In the genomic region with DNA sequence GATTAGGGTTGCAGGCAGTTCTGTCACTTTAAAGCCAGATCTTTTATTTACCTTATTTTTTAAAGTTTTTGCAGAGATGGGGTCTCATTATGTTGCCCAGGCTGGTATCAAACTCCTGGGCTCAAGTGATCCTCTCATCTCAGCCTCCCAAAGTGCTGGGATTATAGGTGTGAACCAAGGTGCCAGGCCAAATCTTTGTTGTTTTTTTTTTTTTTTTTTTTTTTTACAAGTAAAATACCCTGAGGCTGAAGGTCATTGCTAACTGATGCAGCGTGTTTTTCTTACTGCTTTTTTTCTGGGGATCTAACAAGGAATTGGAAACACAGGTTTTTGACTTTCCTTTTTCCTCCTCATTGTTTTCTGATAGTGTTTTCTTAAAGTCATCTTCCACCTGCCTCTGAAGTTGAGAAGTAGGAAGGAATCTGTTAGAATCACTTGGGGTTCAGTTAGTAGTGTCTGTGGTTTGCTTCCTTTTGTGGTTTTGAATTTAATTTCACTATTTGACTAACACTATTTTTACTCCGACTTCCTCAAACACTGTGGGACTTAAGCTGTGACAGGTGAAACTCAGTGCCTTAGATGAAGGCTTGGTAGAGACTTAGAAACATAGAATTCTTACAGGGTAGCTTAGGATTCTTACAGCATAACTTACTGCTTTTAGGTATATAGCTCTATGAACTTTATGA, we compare ENCODE assay signal across 8 cellular contexts. TPM values are rescaled to one million over a fixed set of nuclear protein-coding genes. Genes with fewer than 3 reads are reported as not detected.
A peak's percentile ranks its signal among the peaks of the same experiment; 100 is the strongest.
DNase-seq lines count a peak whose midpoint lies in the region; ATAC-seq, FAIRE-seq and TF ChIP-seq lines count a peak whose summit lies in the region.

No MANE protein-coding gene starts in this region.

- no peak overlapping the region for H2BK20ac ChIP-seq in IMR-90 (ENCODE audit: low read depth, low read length)

- H2AFZ ChIP-seq in IMR-90 (replicated peaks; ENCODE audit: low read length, poor library complexity) (no peak overlapping the region), GM12878 (ENCODE audit: control insufficient read depth, low read depth, low read length) (no peak overlapping the region), mesenchymal stem cell (ENCODE audit: low read depth, low read length) (no peak overlapping the region)

- no peak overlapping the region for H2BK120ac ChIP-seq in IMR-90 (ENCODE audit: low read depth, low read length)
- no peak overlapping the region for H2BK120ac ChIP-seq in mesenchymal stem cell (ENCODE audit: low read depth, low read length)

- dilution Hi-C loops in IMR-90 (cut with HindIII; ENCODE audit: low sequenced_read_pairs, unreplicated experiment): no loop called here

- H2AK9ac ChIP-seq in IMR-90 (replicated peaks; ENCODE audit: low read depth, low read length, poor library complexity): no peak overlapping the region

- H2BK15ac ChIP-seq in IMR-90 (ENCODE audit: low read depth, low read length) (no peak overlapping the region), mesenchymal stem cell (ENCODE audit: low read depth, poor library complexity, severe bottlenecking) (no peak overlapping the region)

- FAIRE-seq in GM12878 (lab: Jason Lieb, UNC): peak; percentile 91

- peak; percentile 91 for ATAC-seq in GM21515 (IDR thresholded peaks at IDR 0.05; ENCODE audit: unreplicated experiment)
- ATAC-seq in IMR-90 (ENCODE audit: low read depth): no peak
- ATAC-seq in GM12878: peak; percentile 93

- POLR2A ChIA-PET in GM10248 (lab: Yijun Ruan, JAX) (interaction anchor here (0.7 to 1.4 kb wide), 3 partner anchors 20 to 23 kb away, joined by 4 read pairs; no protein-coding TSS in a partner anchor), IMR-90 (lab: Charles Lee; ENCODE audit: unreplicated experiment) (no interaction called here), GM12878 (lab: Charles Lee) (interaction anchor here (0.6 to 12.3 kb wide), 5 partner anchors 12 to 116 kb away, joined by 3 to 111 read pairs (median 3); a partner anchor contains a TSS)

- peak; percentile 53 to 68; a peak in 3 of 4 replicates for TF ChIP-seq EP300 in GM12878 (IDR thresholded peaks at IDR 0.05; ENCODE audit: borderline replicate concordance in 1 of 2, control insufficient read depth in 1 of 2, low read depth in 2 of 2, low read length in 2 of 2)

- RAD21 ChIA-PET in GM12878 (lab: Charles Lee; ENCODE audit: unreplicated experiment): interaction anchor here (0.9 to 3.8 kb wide), 6 partner anchors 14 to 120 kb away, joined by 3 to 43 read pairs (median 5); a partner anchor contains a TSS

- H3K4me1 ChIP-seq in IMR-90 (ENCODE audit: control insufficient read depth, insufficient read depth, low read length) (peaks cover 2% of the 10 kb centered on the region; the same call in 1 of the 2 replicates), GM12878 (ENCODE audit: control insufficient read depth, insufficient read depth, low read length) (peaks cover 22% of the 10 kb centered on the region), mesenchymal stem cell (ENCODE audit: control insufficient read depth, insufficient read depth, low read depth, low read length) (peaks cover 7% of the 10 kb centered on the region)

- H4K5ac ChIP-seq in IMR-90 (ENCODE audit: low read depth, low read length): no peak overlapping the region

- SMC1A ChIA-PET in GM12878 (lab: Charles Lee; ENCODE audit: uncharacterized antibody, unreplicated experiment): interaction anchor here (0.6 to 4.9 kb wide), 13 partner anchors 10 to 369 kb away, joined by 3 to 27 read pairs (median 4); a partner anchor contains a TSS

- intact Hi-C loops in IMR-90 (cut with micrococcal nuclease) (no loop called here), GM12878 (cut with micrococcal nuclease; ENCODE audit: unreplicated experiment) (no loop called here)

- no peak overlapping the region for H2BK12ac ChIP-seq in mesenchymal stem cell (ENCODE audit: low read length in 2 of 2)

- BruUV-seq in IMR-90 (replicated peaks; lab: Mats Ljungman, UMichigan) (no TSS peak), GM12878 (replicated peaks; lab: Mats Ljungman, UMichigan) (no TSS peak)

- H3K18ac ChIP-seq in IMR-90 (ENCODE audit: low read depth, low read length) (no peak overlapping the region), mesenchymal stem cell (ENCODE audit: low read depth in 1 of 2, low read length in 2 of 2) (no peak overlapping the region)

- H3K36me3 ChIP-seq in IMR-90 (ENCODE audit: control insufficient read depth, insufficient read depth, low read length) (peaks cover 12% of the 10 kb centered on the region), GM12878 (ENCODE audit: control insufficient read depth in 2 of 2, insufficient read depth in 2 of 2, low read length in 1 of 2) (peaks cover 0 to 28% of the 10 kb centered on the region in 2 experiments; a peak in 3 of 4 replicates), mesenchymal stem cell (ENCODE audit: control insufficient read depth in 1 of 2, insufficient read depth in 2 of 2, low read depth in 1 of 2, low read length in 2 of 2) (peaks cover 10 to 47% of the 10 kb centered on the region in 2 experiments)

- H4K8ac ChIP-seq in IMR-90 (ENCODE audit: low read depth in 2 of 2, low read length in 2 of 2): no peak overlapping the region
- H4K8ac ChIP-seq in mesenchymal stem cell (ENCODE audit: low read length): no peak overlapping the region

- peaks cover 96% of the 10 kb centered on the region for H4K20me1 ChIP-seq in IMR-90 (ENCODE audit: insufficient read depth, low read length)
- no peaks in the 10 kb centered on the region; the same call in 1 of the 2 replicates for H4K20me1 ChIP-seq in GM12878 (ENCODE audit: control insufficient read depth, insufficient read depth)

- H3K27me3 ChIP-seq in IMR-90 (ENCODE audit: control insufficient read depth, insufficient read depth, low read length) (no peaks in the 10 kb centered on the region), GM12878 (replicated peaks in 1 of 2; ENCODE audit: control insufficient read depth in 2 of 2, insufficient read depth in 2 of 2, low read length in 1 of 2) (no peaks in the 10 kb centered on the region), mesenchymal stem cell (ENCODE audit: control insufficient read depth in 1 of 2, insufficient read depth in 1 of 2, low read length in 2 of 2) (no peaks in the 10 kb centered on the region)

- no peak overlapping the region for H3K4ac ChIP-seq in IMR-90 (ENCODE audit: low read depth, low read length)
- no peak overlapping the region for H3K4ac ChIP-seq in mesenchymal stem cell (ENCODE audit: low read depth in 1 of 2, low read length in 2 of 2)

- CTCF ChIA-PET in GM10248 (lab: Yijun Ruan, JAX): interaction anchor here (0.7 to 1.6 kb wide), 4 partner anchors 10 to 29 kb away, joined by 3 to 4 read pairs (median 3); no protein-coding TSS in a partner anchor
- CTCF ChIA-PET in IMR-90 (lab: Yijun Ruan, JAX): interaction anchor here (0.6 kb wide), 1 partner anchor 328 kb away, joined by 3 read pairs; no protein-coding TSS in a partner anchor
- CTCF ChIA-PET in GM12878 (lab: Yijun Ruan, JAX): interaction anchor here (0.6 to 2.7 kb wide), 13 partner anchors 11 to 461 kb away, joined by 3 to 13 read pairs (median 4); a partner anchor contains a TSS

- TF ChIP-seq POLR2A in IMR-90 (IDR thresholded peaks at IDR 0.05; ENCODE audit: low read depth, low read length): no peak
- no peak for TF ChIP-seq POLR2A in GM12878 (IDR thresholded peaks at IDR 0.05; ENCODE audit: low read depth, low read length)

- H2BK5ac ChIP-seq in IMR-90 (ENCODE audit: low read depth, low read length, poor library complexity, severe bottlenecking) (no peak overlapping the region), mesenchymal stem cell (ENCODE audit: low read depth, low read length, poor library complexity, severe bottlenecking) (no peak overlapping the region)

- H3K27ac ChIP-seq in IMR-90 (ENCODE audit: insufficient read depth, low read length) (no peak overlapping the region), GM12878 (ENCODE audit: control insufficient read depth, insufficient read depth) (0 out of 2 replicates have a peak overlapping the region, but pooled peaks have one; percentile 28), mesenchymal stem cell (ENCODE audit: low read length, poor library complexity, severe bottlenecking) (no peak overlapping the region)

- H3K14ac ChIP-seq in IMR-90 (replicated peaks; ENCODE audit: low read depth, low read length) (no peak overlapping the region), mesenchymal stem cell (ENCODE audit: low read length in 2 of 2) (no peak overlapping the region)

- H3K4me2 ChIP-seq in IMR-90 (ENCODE audit: low read depth, low read length) (no peak overlapping the region), GM12878 (ENCODE audit: control insufficient read depth, insufficient read depth) (peak overlapping the region; percentile 63), mesenchymal stem cell (ENCODE audit: low read length, poor library complexity, severe bottlenecking) (no peak overlapping the region)

- H2AK5ac ChIP-seq in IMR-90 (ENCODE audit: low read depth, low read length) (no peak overlapping the region), mesenchymal stem cell (ENCODE audit: low read length, severe bottlenecking) (no peak overlapping the region)

- WGBS in IMR-90 (ENCODE audit: extremely low coverage in 2 of 2, insufficient read length in 1 of 2), 2 experiments: no CpG with 5 or more reads among the region's 2 CpGs
- 0% methylated on average over 2 of the region's 2 CpGs for WGBS in GM12878 (ENCODE audit: insufficient coverage, insufficient replicate concordance, low lambda C conversion rate, missing lambda C conversion rate)
- WGBS in mesenchymal stem cell: no CpG with 5 or more reads among the region's 2 CpGs

- H4K91ac ChIP-seq in IMR-90 (ENCODE audit: insufficient read depth, low read depth, low read length) (no peak overlapping the region), mesenchymal stem cell (ENCODE audit: low read length) (no peak overlapping the region)

- H3K9me1 ChIP-seq in IMR-90 (ENCODE audit: insufficient read depth, low read length): peaks cover 2% of the 10 kb centered on the region; the same call in 1 of the 2 replicates

- no peaks in the 10 kb centered on the region for H3K9me3 ChIP-seq in IMR-90 (ENCODE audit: control insufficient read depth, insufficient read depth, low read length)
- no peaks in the 10 kb centered on the region for H3K9me3 ChIP-seq in GM12878 (replicated peaks; ENCODE audit: control insufficient read depth, insufficient read depth, low read length)
- H3K9me3 ChIP-seq in mesenchymal stem cell (ENCODE audit: control insufficient read depth, low read length): no peaks in the 10 kb centered on the region

- DNase-seq in GM10248 (ENCODE audit: extremely low spot score) (peak; percentile 57), IMR-90 (no peak), GM12878 (ENCODE audit: low read depth, low spot score) (peak; percentile 63), EL (no peak), T1000 (lab: John Stamatoyannopoulos, UW) (no peak), mesenchymal stem cell (no peak)
- DNase-seq in activated CD4-positive, CD25-positive, alpha-beta regulatory T cell treated with anti-CD3 and anti-CD28 coated beads, Interleukin-2, amount 50 U/mL, for 72 hours: no peak

- H3K23ac ChIP-seq in IMR-90 (ENCODE audit: low read depth, low read length): peak overlapping the region; percentile 16; the same call in 1 of the 2 replicates
- no peak overlapping the region for H3K23ac ChIP-seq in mesenchymal stem cell (ENCODE audit: low read length in 2 of 2)

- H3K56ac ChIP-seq in IMR-90 (ENCODE audit: extremely low read depth, insufficient read depth, low read length): no peak overlapping the region

- no peak overlapping the region for H3K4me3 ChIP-seq in IMR-90 (ENCODE audit: insufficient read depth, low read depth, low read length)
- 0 out of 2 replicates have a peak overlapping the region, but pooled peaks have one; percentile 18 for H3K4me3 ChIP-seq in GM12878
- H3K4me3 ChIP-seq in mesenchymal stem cell (ENCODE audit: insufficient read depth in 1 of 2, low read depth in 1 of 2, low read length in 2 of 2): no peak overlapping the region

- TF ChIP-seq CTCF in GM10248 (IDR thresholded peaks at IDR 0.05; ENCODE audit: control extremely low read depth, extremely low read depth, low read depth, missing control alignments) (no peak), IMR-90 (conservative IDR thresholded peaks at IDR 0.05; ENCODE audit: low read depth, low read length) (no peak), GM12878 (IDR thresholded peaks at IDR 0.05 in 2 of 3, conservative IDR thresholded peaks at IDR 0.05 in 1 of 3; ENCODE audit: control insufficient read depth in 2 of 3, extremely low read depth in 1 of 3, insufficient read depth in 1 of 3, low read depth in 3 of 3, low read length in 3 of 3) (no peak)

- H3K9ac ChIP-seq in IMR-90 (ENCODE audit: low read depth, low read length) (no peak overlapping the region), GM12878 (ENCODE audit: control insufficient read depth, insufficient read depth, low read length) (no peak overlapping the region), mesenchymal stem cell (ENCODE audit: low read length) (no peak overlapping the region)

- H3K79me1 ChIP-seq in IMR-90 (ENCODE audit: low read depth in 1 of 2, low read length in 2 of 2) (peaks cover 6 to 42% of the 10 kb centered on the region in 2 experiments; a peak in 3 of 4 replicates), mesenchymal stem cell (replicated peaks; ENCODE audit: low read length, poor library complexity, severe bottlenecking) (no peaks in the 10 kb centered on the region)

- H3K79me2 ChIP-seq in GM12878 (ENCODE audit: control insufficient read depth, insufficient read depth, low read length): peaks cover 80% of the 10 kb centered on the region

- TF ChIP-seq RAD21 in IMR-90 (IDR thresholded peaks at IDR 0.05; ENCODE audit: low read length) (no peak), GM12878 (IDR thresholded peaks at IDR 0.05; ENCODE audit: insufficient read depth, low read depth, low read length) (no peak)

- in situ Hi-C loops in IMR-90 (cut with MboI; ENCODE audit: low sequenced_read_pairs) (no loop called here), GM12878 (cut with MboI) (no loop called here)

RNA-seq across cellular contexts. Expression of a gene that starts 22.2 kb away (rescaled TPM):
- total RNA-seq in IMR-90 (2012; rRNA removed) (576 and 641 TPM in 2 replicates), GM12878 (2014; rRNA removed) (120 and 137 TPM in 2 replicates), GM12878 (2014; rRNA removed; fragmentation: Illumina TruSeq; extraction: Trizol) (139 and 141 TPM in 2 replicates), GM12878 (2021) (178 and 188 TPM in 2 replicates)
- polyA plus RNA-seq in IMR-90 (2012; rRNA removed) (156 and 181 TPM in 2 replicates), GM12878 (2011; rRNA removed) (140 and 178 TPM in 2 replicates), GM12878 (2014; fragmentation: Illumina TruSeq; extraction: Trizol) (105 and 110 TPM in 2 replicates), GM12878 (2014; fragmentation: Nextera tagmentation; extraction: Ambion mirVana) (10 to 100 TPM; 93.0 to 94.3 TPM), GM12878 (2014; rRNA removed) (60.3 and 77.5 TPM in 2 replicates), GM12878 (2016; fragmentation: Nextera tagmentation; extraction: Ambion mirVana) (100 to 1,000 TPM; 156 to 179 TPM)
- polyA plus RNA-seq in IMR-90 (2012; cell fraction: cytosol; rRNA removed): 72.2 and 169 TPM in 2 replicates
- polyA plus RNA-seq in IMR-90 (2012; cell fraction: nucleus; rRNA removed; ENCODE audit: low replicate concordance): 55.8 and 274 TPM in 2 replicates
- 282 and 283 TPM in 2 replicates for total RNA-seq in GM12878 (2013; cell fraction: nucleolus; rRNA removed)
- polyA plus RNA-seq in GM12878 (2011; ENCODE audit: low read depth): 80.2 TPM
- 136 and 157 TPM in 2 replicates for polyA plus RNA-seq in GM12878 (2011; cell fraction: cytosol; rRNA removed)
- polyA plus RNA-seq in GM12878 (2011; cell fraction: nucleus; rRNA removed): 95.3 and 118 TPM in 2 replicates
- 81.8 and 95.9 TPM in 2 replicates for polyA plus RNA-seq in GM12878 (2012)
- polyA minus RNA-seq in GM12878 (2011; rRNA and poly(A)+ RNA removed): 364 and 505 TPM in 2 replicates
- 148 and 203 TPM in 2 replicates for polyA minus RNA-seq in GM12878 (2011; cell fraction: cytosol; rRNA and poly(A)+ RNA removed)
- 82.2 and 124 TPM in 2 replicates for polyA minus RNA-seq in GM12878 (2011; cell fraction: nucleus; rRNA and poly(A)+ RNA removed)
- polyA plus RNA-seq in mesenchymal stem cell (2013, experiment 1 of 2): 198 TPM
- 188 TPM for polyA plus RNA-seq in mesenchymal stem cell (2013, experiment 2 of 2)

Comparison
In these comparisons a context has a peak if more than half of its experiments do, and no peak if none do; other contexts are left out.
1. DNase-seq: peak in GM10248 (single experiment) and GM12878 (single experiment); none in IMR-90 (single experiment), EL (single experiment), T1000 (single experiment), activated CD4-positive, CD25-positive, alpha-beta regulatory T cell treated with anti-CD3 and anti-CD28 coated beads, Interleukin-2, amount 50 U/mL, for 72 hours (single experiment) and mesenchymal stem cell (single experiment).